In the genomic region with DNA sequence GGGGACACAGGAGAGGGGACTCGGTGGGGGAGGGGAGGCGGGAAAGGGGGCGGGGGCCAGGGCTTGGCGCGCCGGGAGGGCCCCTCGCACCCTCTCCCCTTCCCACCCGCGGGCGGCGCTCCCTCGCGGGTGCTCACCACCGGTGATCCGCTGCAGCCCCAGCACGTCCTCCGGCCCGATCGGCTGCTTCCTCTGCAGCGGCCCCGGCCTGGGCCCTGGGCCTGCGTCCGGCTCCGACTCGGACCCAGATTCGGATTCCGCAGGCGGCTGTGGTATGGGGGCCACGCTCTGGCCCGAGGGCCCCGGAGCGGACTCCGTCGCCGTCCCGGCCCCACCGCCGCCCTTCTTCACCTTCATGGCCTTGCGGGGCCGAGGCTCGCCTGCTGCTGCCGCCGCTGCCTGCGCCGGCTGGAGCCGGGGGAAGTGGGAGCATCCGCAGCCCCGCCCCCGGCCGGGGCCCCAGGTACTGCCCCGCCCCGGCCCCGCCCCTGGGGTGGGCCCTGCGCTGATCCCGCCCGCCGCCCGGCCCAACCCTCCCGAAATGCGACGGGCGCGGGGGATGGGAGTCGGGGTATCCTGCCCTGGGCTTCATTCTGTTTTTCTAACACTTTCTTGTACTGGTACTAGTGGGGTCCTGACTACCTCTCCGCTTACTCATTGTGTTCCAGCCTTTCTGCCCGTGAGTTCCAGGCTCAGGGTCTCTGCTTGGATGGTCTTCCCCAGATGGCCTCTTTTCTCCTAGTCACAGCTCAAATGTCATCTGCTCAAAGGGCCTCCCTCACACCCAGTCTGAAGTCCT, we compare ENCODE assay signal across 8 cellular contexts. TPM values are rescaled to one million over a fixed set of nuclear protein-coding genes. Genes with fewer than 3 reads are reported as not detected.
DNase-seq lines count a peak whose midpoint lies in the region; ATAC-seq and TF ChIP-seq lines count a peak whose summit lies in the region.

A gene (minus strand): TSS at position 424 of the 799 bp plus-strand sequence. CDS start 67 bp downstream, at position 357.

- peaks cover 46% of the 10 kb centered on the region for H3K4me1 Mint-ChIP-seq in activated naive CD8-positive, alpha-beta T cell treated with anti-CD3 and anti-CD28 coated beads for 36 hours

- DNase-seq in COLO829 (ENCODE audit: low spot score) (peak; percentile 77), Kasumi-1 (lab: John Stamatoyannopoulos, UW) (peak; percentile 54 to 56), SKM-1 (lab: John Stamatoyannopoulos, UW; ENCODE audit: unreplicated experiment) (peak; percentile 28), Right ventricle myocardium superior (peak; percentile 88), thyroid gland (peak; percentile 80 to 81)
- DNase-seq in activated naive CD8-positive, alpha-beta T cell treated with anti-CD3 and anti-CD28 coated beads for 36 hours: peak; percentile 86

- H3K27me3 ChIP-seq in parathyroid adenoma (ENCODE audit: control insufficient read depth, insufficient read depth, low read length) (no peaks in the 10 kb centered on the region), thyroid gland (no peaks in the 10 kb centered on the region)

- TF ChIP-seq CTCF in parathyroid adenoma (IDR thresholded peaks at IDR 0.05) (no peak), thyroid gland (IDR thresholded peaks at IDR 0.05) (no peak)

- H3K4me2 ChIP-seq in parathyroid adenoma (ENCODE audit: low read length): peak within 1 kb of the TSS; percentile 87

- H3K36me3 ChIP-seq in parathyroid adenoma (ENCODE audit: control insufficient read depth, insufficient read depth, low read length): no peaks in the 10 kb centered on the region
- H3K36me3 ChIP-seq in thyroid gland: peaks cover 34 to 35% of the 10 kb centered on the region in 2 donors

- no peaks in the 10 kb centered on the region for H3K9me3 Mint-ChIP-seq in activated naive CD8-positive, alpha-beta T cell treated with anti-CD3 and anti-CD28 coated beads for 36 hours

- peak within 1 kb of the TSS; percentile 91 for H2AFZ ChIP-seq in parathyroid adenoma

- intact Hi-C loops in Right ventricle myocardium superior (cut with DNase I) (loop anchor here (5.0 kb wide), 1 partner anchor 40 kb away; no protein-coding TSS in a partner anchor), thyroid gland (cut with DNase I) (no loop called here)

- H3K4me3 ChIP-seq in parathyroid adenoma (ENCODE audit: low read depth, low read length) (peak within 1 kb of the TSS; percentile 71), thyroid gland (replicated peaks in 1 of 3) (peak within 1 kb of the TSS; percentile 31 to 91 (median 72))

- H3K9me3 ChIP-seq in parathyroid adenoma (ENCODE audit: control insufficient read depth, low read length) (no peaks in the 10 kb centered on the region), thyroid gland (no peaks in the 10 kb centered on the region)

- H3K4me1 ChIP-seq in parathyroid adenoma: peaks cover 7% of the 10 kb centered on the region
- H3K4me1 ChIP-seq in thyroid gland: peaks cover 10 to 18% of the 10 kb centered on the region in 2 donors

- peak within 1 kb of the TSS; percentile 19 for H3K27ac ChIP-seq in parathyroid adenoma
- H3K27ac ChIP-seq in thyroid gland: peak within 1 kb of the TSS in 2 of 3 donors; percentile 48 to 54

- WGBS in thyroid gland, 2 donors: 5 to 7% methylated on average over 15 to 16 of the region's 66 CpGs

- H3K9ac ChIP-seq in parathyroid adenoma: peak within 1 kb of the TSS; percentile 56

- no peaks in the 10 kb centered on the region for H3K79me2 ChIP-seq in parathyroid adenoma

- ATAC-seq in GM21423 (IDR thresholded peaks at IDR 0.05; ENCODE audit: unreplicated experiment): peak; percentile 48
- ATAC-seq in Right ventricle myocardium superior (ENCODE audit: poor library complexity): peak; percentile 98

- peaks cover 13% of the 10 kb centered on the region for H3K36me3 Mint-ChIP-seq in activated naive CD8-positive, alpha-beta T cell treated with anti-CD3 and anti-CD28 coated beads for 36 hours

- H3K4me3 Mint-ChIP-seq in activated naive CD8-positive, alpha-beta T cell treated with anti-CD3 and anti-CD28 coated beads for 36 hours: peak within 1 kb of the TSS; percentile 89

- H3K27me3 Mint-ChIP-seq in activated naive CD8-positive, alpha-beta T cell treated with anti-CD3 and anti-CD28 coated beads for 36 hours: no peaks in the 10 kb centered on the region

- H3K27ac Mint-ChIP-seq in activated naive CD8-positive, alpha-beta T cell treated with anti-CD3 and anti-CD28 coated beads for 36 hours: peak within 1 kb of the TSS; percentile 57

- TF ChIP-seq POLR2A in thyroid gland (IDR thresholded peaks at IDR 0.05): peak in 1 of 2 donors; percentile 67

RNA-seq across cellular contexts. Expression of the gene that starts here (rescaled TPM):
- total RNA-seq in activated naive CD8-positive, alpha-beta T cell treated with anti-CD3 and anti-CD28 coated beads for 36 hours: 10 to 100 TPM; 31.5 to 34.3 TPM
- total RNA-seq in Right ventricle myocardium superior (22.6 TPM), thyroid gland (10 to 100 TPM; 29.8 to 43.9 (median 36.0) TPM)

Comparison
In these comparisons a context has a peak if more than half of its experiments do, and no peak if none do; other contexts are left out.
1. Peak in every context shown above with its lines: DNase-seq, ATAC-seq, H3K4me3 ChIP-seq and H3K27ac ChIP-seq.
2. DNase-seq: peak in every context shown above with its lines; median percentile 88 in Right ventricle myocardium superior; 86 in activated naive CD8-positive, alpha-beta T cell treated with anti-CD3 and anti-CD28 coated beads for 36 hours; 80 in thyroid gland; 77 in COLO829; 55 in Kasumi-1; 28 in SKM-1.